25 cellular contexts compared by ENCODE assay signal in the genomic region with DNA sequence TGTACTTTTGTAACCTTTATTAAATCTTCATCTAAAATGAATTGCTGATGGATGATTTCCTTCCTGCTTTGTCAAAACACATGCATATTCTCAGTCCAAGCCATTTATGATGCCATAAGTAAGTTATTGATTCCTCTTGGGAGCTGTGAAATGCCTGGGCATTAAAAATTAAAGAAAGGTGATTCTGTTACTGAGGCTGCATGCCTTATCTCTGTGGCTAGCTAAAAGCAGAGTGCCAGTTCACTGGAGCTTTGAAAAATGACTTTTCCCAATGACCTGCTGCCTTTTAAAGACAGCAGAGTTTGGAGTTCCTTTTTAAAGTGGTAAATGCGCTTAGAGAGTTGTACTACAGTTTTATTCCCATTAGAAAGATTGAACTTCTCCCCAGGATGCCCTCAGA.
"Had no signal": no experiment of that assay in that cellular context is flagged by ENCODE, and none has a peak within 500 bp of the region (broad histone marks: within the 10 kb centered on the region; RNA-seq: fewer than 3 reads in every experiment).

No MANE protein-coding gene starts in this region.

- H3K9me3 Mint-ChIP-seq: endodermal cell; mesothelial cell of epicardium; naive B cell; neural progenitor cell; stimulated activated effector memory CD8-positive, alpha-beta T cell treated with anti-CD3 and anti-CD28 coated beads, Interleukin-12 subunit alpha, Interleukin-12 subunit beta, amount 100 ng/mL, for 72 hours had no signal

- H3K27ac Mint-ChIP-seq: endodermal cell; mesothelial cell of epicardium; natural killer cell treated with Interleukin-12 subunit alpha and Interleukin-12 subunit beta and Interleukin-15 and Interleukin-18, amount 100 ng/mL, for 72 hours; progenitor cell of endocrine pancreas; stimulated activated effector memory CD8-positive, alpha-beta T cell treated with anti-CD3 and anti-CD28 coated beads, Interleukin-12 subunit alpha, Interleukin-12 subunit beta, amount 100 ng/mL, for 72 hours had no signal

- H3K27ac ChIP-seq: epithelial cell of prostate, left lung, neural progenitor cell, parathyroid adenoma, right lobe of liver, thoracic aorta, upper lobe of right lung, uterus had no signal

- H3K27me3 Mint-ChIP-seq: naive B cell; natural killer cell treated with Interleukin-12 subunit alpha and Interleukin-12 subunit beta and Interleukin-15 and Interleukin-18, amount 100 ng/mL, for 72 hours; progenitor cell of endocrine pancreas had no signal

- H3K4me1 Mint-ChIP-seq: naive B cell; neural progenitor cell; stimulated activated effector memory CD8-positive, alpha-beta T cell treated with anti-CD3 and anti-CD28 coated beads, Interleukin-12 subunit alpha, Interleukin-12 subunit beta, amount 100 ng/mL, for 72 hours had no signal

- DNase-seq: cerebellar nuclear complex; effector CD8-positive, alpha-beta T cell; endodermal cell; left lung; mesenchymal stem cell; mucosa of descending colon; naive B cell; right lobe of liver; stimulated activated CD4-positive, alpha-beta T cell treated with anti-CD3 and anti-CD28 coated beads, Interleukin-12 subunit alpha, Interleukin-12 subunit beta, amount 100 ng/mL, for 4 hours; stimulated activated CD4-positive, alpha-beta T cell treated with anti-CD3 and anti-CD28 coated beads, Interleukin-1b, Interleukin-23, amount 100 ng/mL, for 48 hours; stimulated activated CD4-positive, alpha-beta T cell treated with anti-CD3 and anti-CD28 coated beads, Interleukin-4, amount 100 ng/mL, for 1 hour; stimulated activated naive CD4-positive, alpha-beta T cell treated with Interleukin-2 at 50 U/mL for 16 hours; stomach; upper lobe of right lung; uterus had no signal

- FAIRE-seq: colon, keratinocyte had no signal

- H3K4me3 Mint-ChIP-seq: endodermal cell; mesothelial cell of epicardium; naive B cell; natural killer cell treated with Interleukin-12 subunit alpha and Interleukin-12 subunit beta and Interleukin-15 and Interleukin-18, amount 100 ng/mL, for 72 hours; neural progenitor cell; stimulated activated effector memory CD8-positive, alpha-beta T cell treated with anti-CD3 and anti-CD28 coated beads, Interleukin-12 subunit alpha, Interleukin-12 subunit beta, amount 100 ng/mL, for 72 hours had no signal

- H3K36me3 Mint-ChIP-seq: natural killer cell treated with Interleukin-12 subunit alpha and Interleukin-12 subunit beta and Interleukin-15 and Interleukin-18, amount 100 ng/mL, for 72 hours; stimulated activated effector memory CD8-positive, alpha-beta T cell treated with anti-CD3 and anti-CD28 coated beads, Interleukin-12 subunit alpha, Interleukin-12 subunit beta, amount 100 ng/mL, for 72 hours had no signal
